In the genomic region with DNA sequence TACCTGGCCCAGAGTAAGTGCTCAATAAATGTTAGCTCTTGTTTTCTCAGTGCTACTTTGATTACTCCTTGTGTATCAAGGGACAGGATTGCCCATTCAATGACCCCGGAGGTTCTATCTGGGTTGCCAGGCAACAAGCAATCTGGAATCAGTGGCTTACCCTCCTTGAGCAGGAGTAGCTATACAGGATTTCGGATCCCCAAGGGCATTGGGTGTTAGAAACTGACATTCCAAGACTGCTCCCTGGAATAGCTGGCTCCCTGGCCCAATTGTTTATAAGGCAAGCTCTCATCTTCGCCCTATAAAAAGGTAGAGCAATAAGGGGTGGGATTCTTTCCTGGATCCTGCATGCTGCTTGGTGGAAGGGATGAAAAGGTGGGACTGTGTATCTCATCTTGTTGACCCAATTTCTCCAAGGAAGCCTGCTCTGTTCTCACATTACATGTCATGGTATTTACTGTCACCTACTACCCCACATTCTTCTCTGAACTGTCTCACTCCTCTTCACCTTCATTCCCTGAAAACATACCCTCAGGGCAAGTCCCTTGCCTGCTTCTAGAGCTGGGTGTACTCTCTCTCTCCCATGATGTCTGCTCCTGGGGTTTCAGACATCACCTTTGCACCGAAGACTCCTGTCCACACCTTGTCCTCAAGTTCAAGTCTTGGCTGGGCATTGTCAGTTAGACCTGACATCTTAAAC, we compare ENCODE assay signal across 28 cellular contexts. TPM values are rescaled to one million over a fixed set of nuclear protein-coding genes. Genes with fewer than 3 reads are reported as not detected.
DNase-seq lines count a peak whose midpoint lies in the region; ATAC-seq, FAIRE-seq and TF ChIP-seq lines count a peak whose summit lies in the region.
"Had no signal": no experiment of that assay in that cellular context is flagged by ENCODE, and none has a peak within 500 bp of the region (broad histone marks: within the 10 kb centered on the region; RNA-seq: fewer than 3 reads in every experiment).

No MANE protein-coding gene starts in this region.

- H3K9me1 ChIP-seq in K562 (ENCODE audit: control insufficient read depth, insufficient read depth, low read length) = no peaks in the 10 kb centered on the region

- CTCF ChIA-PET in K562 (lab: Yijun Ruan, JAX; ENCODE audit: low intra/inter-chr PET ratio) = interaction anchor here (1.0 kb wide), 1 partner anchor 321 kb away, joined by 4 read pairs; no protein-coding TSS in a partner anchor

- no peak overlapping the region for H2AFZ ChIP-seq in K562 (ENCODE audit: low read depth, low read length)
- H2AFZ ChIP-seq in neural progenitor cell (replicated peaks) = no peak overlapping the region
- H2AFZ ChIP-seq: GM23248 had no signal

- no peaks in the 10 kb centered on the region for H3K9me3 Mint-ChIP-seq in neural progenitor cell
- H3K9me3 Mint-ChIP-seq: CD14-positive monocyte; CD4-positive, alpha-beta T cell; CD8-positive, alpha-beta memory T cell; HFFc6 had no signal

- no peak overlapping the region for H3K27ac Mint-ChIP-seq in neural progenitor cell
- H3K27ac Mint-ChIP-seq: CD14-positive monocyte; CD4-positive, alpha-beta T cell; CD8-positive, alpha-beta memory T cell; HFFc6 had no signal

- H3K9me3 ChIP-seq in K562 (replicated peaks; ENCODE audit: control insufficient read depth, insufficient read depth, low read depth, low read length) (no peaks in the 10 kb centered on the region), neural progenitor cell (ENCODE audit: low read depth) (no peaks in the 10 kb centered on the region), upper lobe of right lung (no peaks in the 10 kb centered on the region)
- H3K9me3 ChIP-seq: A549; BE2C; BLaER1 treated with 17β-estradiol and CSF1 and Interleukin-3, amounts not matched to agents 10 nM and 100 nM; HAP-1 had no signal

- ATAC-seq in K562 = no peak
- no peak for ATAC-seq in GM19395 (IDR thresholded peaks at IDR 0.05; ENCODE audit: unreplicated experiment)
- ATAC-seq in upper lobe of right lung = no peak
- ATAC-seq: A549 had no signal

- no peaks in the 10 kb centered on the region for H3K36me3 Mint-ChIP-seq in neural progenitor cell
- H3K36me3 Mint-ChIP-seq: CD14-positive monocyte; CD8-positive, alpha-beta memory T cell had no signal

- no peaks in the 10 kb centered on the region for H3K4me1 ChIP-seq in K562 (replicated peaks in 1 of 2; ENCODE audit: control insufficient read depth in 2 of 2, insufficient read depth in 2 of 2, low read length in 2 of 2)
- H3K4me1 ChIP-seq in neural progenitor cell = peaks cover under 1% of the 10 kb centered on the region
- no peaks in the 10 kb centered on the region for H3K4me1 ChIP-seq in upper lobe of right lung
- H3K4me1 ChIP-seq: A549, BE2C, HAP-1 had no signal

- DNase-seq in NCI-H82 (lab: John Stamatoyannopoulos, UW) (peak; percentile 1), NCI-H82 treated with DMSO at 0.1 percent for 48 hours (lab: John Stamatoyannopoulos, UW; ENCODE audit: unreplicated experiment) (no peak), K562 (ENCODE audit: extremely low read depth in 1 of 4, low spot score in 3 of 4) (no peak), neural progenitor cell (ENCODE audit: low spot score) (peak; percentile 18), upper lobe of right lung (no peak), H54 (ENCODE audit: insufficient read length, low spot score) (no peak)
- DNase-seq: 8988T; ACHN; AML-193; BE2C; CD4-positive, alpha-beta T cell; CD8-positive, alpha-beta memory T cell; DMS 273 treated with DMSO at 0.1 percent for 48 hours; DMS79; EL; GF-D8; GM23248; HFFc6 had no signal

- H3K36me3 ChIP-seq in K562 (ENCODE audit: control insufficient read depth, insufficient read depth, low read length) = no peaks in the 10 kb centered on the region
- no peaks in the 10 kb centered on the region for H3K36me3 ChIP-seq in neural progenitor cell
- H3K36me3 ChIP-seq in upper lobe of right lung = no peaks in the 10 kb centered on the region
- H3K36me3 ChIP-seq: BE2C; BLaER1 treated with 17β-estradiol and CSF1 and Interleukin-3, amounts not matched to agents 10 nM and 100 nM; HAP-1 had no signal

- peaks cover 3% of the 10 kb centered on the region for H3K4me1 Mint-ChIP-seq in neural progenitor cell
- H3K4me1 Mint-ChIP-seq: CD14-positive monocyte; CD8-positive, alpha-beta memory T cell had no signal

- no peak for TF ChIP-seq POLR2A in K562 (conservative IDR thresholded peaks at IDR 0.05)
- no peak for TF ChIP-seq POLR2A in H54 (IDR thresholded peaks at IDR 0.05; ENCODE audit: low read depth, low read length)

- H3K4me3 ChIP-seq in K562 (no peak overlapping the region), neural progenitor cell (no peak overlapping the region), upper lobe of right lung (no peak overlapping the region)
- H3K4me3 ChIP-seq: A549; BLaER1 treated with 17β-estradiol and CSF1 and Interleukin-3, amounts not matched to agents 10 nM and 100 nM; GM23248; HAP-1 had no signal

- H3K79me2 ChIP-seq in K562 (ENCODE audit: control insufficient read depth, insufficient read depth, low read length) = no peaks in the 10 kb centered on the region
- H3K79me2 ChIP-seq in neural progenitor cell (ENCODE audit: low read depth) = no peaks in the 10 kb centered on the region

- intact Hi-C loops in K562 (cut with micrococcal nuclease) (loop anchor here (5.0 to 10.0 kb wide), 4 partner anchors 185 to 348 kb away; a partner anchor contains a TSS), upper lobe of right lung (cut with DNase I) (no loop called here)

- H3K27ac ChIP-seq in K562 (ENCODE audit: extremely low read depth, low read depth, low read length) (no peak overlapping the region), neural progenitor cell (no peak overlapping the region), upper lobe of right lung (no peak overlapping the region)
- H3K27ac ChIP-seq: A549; BLaER1 treated with 17β-estradiol and CSF1 and Interleukin-3, amounts not matched to agents 10 nM and 100 nM; GM23248 had no signal

- TF ChIP-seq RAD21 in K562 (CRISPR knock-in tag; conservative IDR thresholded peaks at IDR 0.05 in 1 of 2, IDR thresholded peaks at IDR 0.05 in 1 of 2) = no peak

- H3F3A ChIP-seq in neural progenitor cell (ENCODE audit: low read depth) = no peaks in the 10 kb centered on the region

- H3K9ac ChIP-seq in K562 (ENCODE audit: insufficient read depth in 1 of 2, low read depth in 2 of 2, low read length in 2 of 2) = no peak overlapping the region
- H3K9ac ChIP-seq in neural progenitor cell = no peak overlapping the region
- H3K9ac ChIP-seq: BLaER1 treated with 17β-estradiol and CSF1 and Interleukin-3, amounts not matched to agents 10 nM and 100 nM; GM23248 had no signal

- no peak for TF ChIP-seq EP300 in K562 (IDR thresholded peaks at IDR 0.05; ENCODE audit: low read length)

- in situ Hi-C loops in K562 (cut with MboI) = loop anchor here (5.0 kb wide), 1 partner anchor 195 kb away; a partner anchor contains a TSS

- no TSS peak for BruUV-seq in K562 (replicated peaks; lab: Mats Ljungman, UMichigan)

- no peak for TF ChIP-seq CTCF in K562 (IDR thresholded peaks at IDR 0.05 in 2 of 3, conservative IDR thresholded peaks at IDR 0.05 in 1 of 3; ENCODE audit: insufficient read depth in 2 of 3, low read depth in 1 of 3, low read length in 3 of 3)
- no peak for TF ChIP-seq CTCF in neural progenitor cell (IDR thresholded peaks at IDR 0.05)
- TF ChIP-seq CTCF in upper lobe of right lung (IDR thresholded peaks at IDR 0.05) = no peak

- H3K4me2 ChIP-seq in K562 (ENCODE audit: insufficient read depth, low read length) (no peak overlapping the region), neural progenitor cell (no peak overlapping the region)
- H3K4me2 ChIP-seq: A549; BLaER1 treated with 17β-estradiol and CSF1 and Interleukin-3, amounts not matched to agents 10 nM and 100 nM had no signal

- H3K27me3 ChIP-seq in K562 (ENCODE audit: control insufficient read depth in 2 of 2, insufficient read depth in 2 of 2, low read length in 2 of 2) (peaks cover 0 to 8% of the 10 kb centered on the region in 2 experiments; a peak in 2 of 5 replicates), neural progenitor cell (no peaks in the 10 kb centered on the region), upper lobe of right lung (no peaks in the 10 kb centered on the region)
- H3K27me3 ChIP-seq: BE2C; BLaER1 treated with 17β-estradiol and CSF1 and Interleukin-3, amounts not matched to agents 10 nM and 100 nM had no signal

- FAIRE-seq in K562 (lab: Jason Lieb, UNC) (no peak), H54 (lab: Jason Lieb, UNC) (no peak)
- FAIRE-seq: A549, D721Med, GM12891, GM18507 had no signal

- H3K4me3 Mint-ChIP-seq in neural progenitor cell = no peak overlapping the region
- H3K4me3 Mint-ChIP-seq: CD14-positive monocyte; CD4-positive, alpha-beta T cell; CD8-positive, alpha-beta memory T cell; HFFc6 had no signal

- WGBS in K562 (ENCODE audit: insufficient coverage, low coverage, missing lambda C conversion rate) = 1% methylated on average over 4 of the region's 4 CpGs

- POLR2A ChIA-PET in K562 (lab: Yijun Ruan, JAX) = no interaction called here

- no peaks in the 10 kb centered on the region for H4K20me1 ChIP-seq in K562 (replicated peaks; ENCODE audit: control insufficient read depth, insufficient read depth, low read length)
- no peaks in the 10 kb centered on the region for H4K20me1 ChIP-seq in neural progenitor cell (ENCODE audit: low read depth)
- H4K20me1 ChIP-seq: BLaER1 treated with 17β-estradiol and CSF1 and Interleukin-3, amounts not matched to agents 10 nM and 100 nM had no signal

- H3K27me3 Mint-ChIP-seq in neural progenitor cell (ENCODE audit: insufficient read depth, low read depth) = peaks cover 6% of the 10 kb centered on the region

TF ChIP-seq in K562, 482 proteins besides CTCF, POLR2A, EP300 and RAD21:
- peak; percentile 14; the same call in 1 of the 2 replicates for TF ChIP-seq RFX1 (IDR thresholded peaks at IDR 0.05)
- no peak for TF ChIP-seq HCFC1 (IDR thresholded peaks at IDR 0.05; ENCODE audit: low read depth, low read length)

RNA-seq across cellular contexts. Expression of a gene that starts 26.4 kb away (rescaled TPM):
- not detected in 2 replicates for total RNA-seq in K562 (2011; cell fraction: chromatin; rRNA removed; ENCODE audit: low replicate concordance)
- total RNA-seq in K562 (2011; cell fraction: nucleolus; rRNA removed) = not detected in 2 replicates
- total RNA-seq in K562 (2011; cell fraction: nucleoplasm; rRNA removed) = not detected in 2 replicates
- total RNA-seq in K562 (2014; rRNA removed) (not detected in 2 replicates), K562 (2014; rRNA removed; fragmentation: Illumina TruSeq; extraction: Trizol) (not detected in 2 replicates), K562 (2015; rRNA removed; fragmentation: Illumina TruSeq; extraction: Trizol) (not detected in 2 replicates), K562 (2021) (not detected in 2 replicates), neural progenitor cell (ENCODE audit: low replicate concordance) (not detected in 2 replicates), upper lobe of right lung (not detected)
- polyA plus RNA-seq in K562 (2011; rRNA removed) (not detected in 2 replicates), K562 (2014; fragmentation: Illumina TruSeq; extraction: Trizol) (not detected in 2 replicates), K562 (2014; fragmentation: Nextera tagmentation; extraction: Ambion mirVana) (not detected), K562 (2014; rRNA removed) (not detected in 2 replicates)
- polyA plus RNA-seq in K562 (2011; cell fraction: cytosol; rRNA removed) = not detected in 2 replicates
- polyA plus RNA-seq in K562 (2011; cell fraction: nucleus; rRNA removed) = not detected in 2 replicates
- polyA plus RNA-seq in K562 (2012) = not detected in 2 replicates
- polyA minus RNA-seq in K562 (2011; rRNA and poly(A)+ RNA removed) = not detected in 2 replicates
- not detected in 2 replicates for polyA minus RNA-seq in K562 (2011; cell fraction: cytosol; rRNA and poly(A)+ RNA removed)
- not detected in 2 replicates for polyA minus RNA-seq in K562 (2011; cell fraction: nucleus; rRNA and poly(A)+ RNA removed)
- total RNA-seq: CD4-positive, alpha-beta T cell; CD8-positive, alpha-beta memory T cell; G401; GM23248; H4; HFFc6 had no signal
- polyA plus RNA-seq: A549; CD14-positive monocyte; CD8-positive, alpha-beta memory T cell; GM23248 had no signal

Comparison
In these comparisons a context has a peak if more than half of its experiments do, and no peak if none do; other contexts are left out.
1. DNase-seq: peak in NCI-H82 (single experiment) and neural progenitor cell (single experiment); none in NCI-H82 treated with DMSO at 0.1 percent for 48 hours (single experiment), K562 (0 of 4), upper lobe of right lung (single experiment) and H54 (single experiment).